21 cellular contexts compared by ENCODE assay signal in the genomic region with DNA sequence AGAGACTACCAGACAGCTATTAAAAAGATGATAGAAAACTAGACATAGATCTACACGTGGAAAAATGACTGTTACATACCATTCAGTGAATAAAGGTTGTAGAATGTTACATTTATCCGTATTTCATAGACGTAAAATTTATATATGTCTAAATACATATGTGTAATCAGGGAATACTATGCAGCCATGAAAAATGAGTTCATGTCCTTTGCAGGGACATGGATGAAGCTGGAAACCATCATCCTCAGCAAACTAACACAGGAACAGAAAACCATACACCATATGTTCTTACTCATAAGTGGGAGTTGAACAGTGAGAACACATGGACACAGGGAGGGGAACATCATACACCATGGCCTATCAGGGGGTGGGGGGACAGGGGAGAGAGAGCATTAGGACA. TPM values are rescaled to one million over a fixed set of nuclear protein-coding genes. Genes with fewer than 3 reads are reported as not detected.
"Had no signal": no experiment of that assay in that cellular context is flagged by ENCODE, and none has a peak within 500 bp of the region (broad histone marks: within the 10 kb centered on the region; RNA-seq: fewer than 3 reads in every experiment).

No MANE protein-coding gene starts in this region.

RNA-seq across cellular contexts. Expression of a gene that starts 10.1 kb away (rescaled TPM):
- total RNA-seq: activated naive CD4-positive, alpha-beta T cell treated with anti-CD3 and anti-CD28 coated beads for 36 hours; activated naive CD4-positive, alpha-beta T cell treated with anti-CD3 and anti-CD28 coated beads, Interleukin-2, amount 50 U/mL, for 72 hours; activated naive CD8-positive, alpha-beta T cell treated with anti-CD3 and anti-CD28 coated beads for 36 hours; activated naive CD8-positive, alpha-beta T cell treated with anti-CD3 and anti-CD28 coated beads, Interleukin-2, amount 10 ng/mL, durations not matched to agents 7 days and 5 days; activated T-cell treated with anti-CD3 and anti-CD28 coated beads, Interleukin-2, amount 50 U/mL, for 4 hours; activated T-cell treated with anti-CD3 and anti-CD28 coated beads, Interleukin-2, amount 50 U/mL, for 72 hours; activated T-helper 1 cell treated with anti-CD3 and anti-CD28 coated beads, Interleukin-12 subunit alpha, Interleukin-12 subunit beta, Interleukin-2, Interleukin-4 antibody, amounts not matched to agents 30 ng/mL and 10 ng/mL and 1 ng/mL, durations not matched to agents 14 hours and 24 hours and 36 hours; activated T-helper 17 cell treated with anti-CD3 and anti-CD28 coated beads, Interleukin-2, amount 50 U/mL, for 72 hours; activated T-helper 2 cell treated with anti-CD3 and anti-CD28 coated beads, Interferon-gamma antibody, Interleukin-2, Interleukin-4, amounts not matched to agents 10 μg/mL and 5 μg/mL and 100 μg/mL, durations not matched to agents 14 hours and 24 hours and 36 hours; adrenal gland; aorta; ascending aorta; astrocyte; body of pancreas; breast epithelium; bronchial epithelial cell; cardiac muscle cell; cardiac septum; cerebellum; chondrocyte had no signal
- polyA plus RNA-seq: adipose tissue, adrenal gland, aorta had no signal
